Comparison of ENCODE assay signal across 23 cellular contexts in the genomic region with DNA sequence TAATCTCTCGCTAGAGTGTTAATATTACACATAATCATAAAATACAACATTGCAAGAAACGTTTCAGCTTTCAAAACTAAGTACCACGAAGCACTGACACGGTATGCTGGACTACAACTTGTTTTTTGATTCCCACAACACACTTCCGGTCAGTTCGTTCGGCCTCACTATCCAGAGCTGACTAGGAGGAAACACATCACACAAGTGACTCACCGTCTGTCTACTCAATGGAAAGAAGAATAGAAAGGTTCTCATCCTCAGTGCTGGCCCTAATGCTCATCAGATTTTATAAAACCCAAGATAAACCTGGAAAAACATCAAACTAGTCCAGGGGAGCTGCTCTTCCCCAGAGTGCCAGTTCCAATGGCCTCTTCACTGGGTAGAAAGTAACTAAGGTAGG. TPM values are rescaled to one million over a fixed set of nuclear protein-coding genes. Genes with fewer than 3 reads are reported as not detected.
DNase-seq lines count a peak whose midpoint lies in the region; ATAC-seq and FAIRE-seq lines count a peak whose summit lies in the region.
"Had no signal": no experiment of that assay in that cellular context is flagged by ENCODE, and none has a peak within 500 bp of the region (broad histone marks: within the 10 kb centered on the region; RNA-seq: fewer than 3 reads in every experiment).

No MANE protein-coding gene starts in this region.

- no peak for ATAC-seq in left colon
- ATAC-seq in HG02678 (IDR thresholded peaks at IDR 0.05; ENCODE audit: unreplicated experiment) = no peak

- peaks cover 4% of the 10 kb centered on the region for H3K27me3 Mint-ChIP-seq in activated naive CD4-positive, alpha-beta T cell treated with anti-CD3 and anti-CD28 coated beads for 36 hours (ENCODE audit: low read depth)
- H3K27me3 Mint-ChIP-seq: CD4-positive, alpha-beta T cell had no signal

- H3K4me1 Mint-ChIP-seq in activated naive CD4-positive, alpha-beta T cell treated with anti-CD3 and anti-CD28 coated beads for 36 hours (ENCODE audit: low read depth) = no peaks in the 10 kb centered on the region

- intact Hi-C loops in left colon (cut with DNase I, micrococcal nuclease) = loop anchor here in 1 of 2 donors (5.0 kb wide), 1 partner anchor 106 kb away; no protein-coding TSS in a partner anchor
- intact Hi-C loops in activated naive CD4-positive, alpha-beta T cell treated with anti-CD3 and anti-CD28 coated beads for 36 hours (cut with micrococcal nuclease) = no loop called here

- H3K27ac Mint-ChIP-seq in activated naive CD4-positive, alpha-beta T cell treated with anti-CD3 and anti-CD28 coated beads for 36 hours = no peak overlapping the region
- H3K27ac Mint-ChIP-seq: CD4-positive, alpha-beta T cell had no signal

- DNase-seq in AG08395 (ENCODE audit: low spot score) = peak; percentile 5
- peak; percentile 4 for DNase-seq in HTR-8/SVneo (ENCODE audit: insufficient read length, low spot score)
- DNase-seq in astrocyte of the hippocampus (ENCODE audit: low read depth, low spot score) = peak; percentile 21
- DNase-seq in iris pigment epithelial cell (ENCODE audit: low read depth) = peak; percentile 43
- DNase-seq in retina = no peak
- no peak for DNase-seq in left colon
- no peak for DNase-seq in activated naive CD4-positive, alpha-beta T cell treated with anti-CD3 and anti-CD28 coated beads for 36 hours
- DNase-seq: activated CD4-positive, alpha-beta T cell treated with anti-CD3 and anti-CD28 coated beads for 4 hours; activated CD8-positive, alpha-beta memory T cell treated with anti-CD3 and anti-CD28 coated beads, Interleukin-2, amount 50 U/mL, for 48 hours; activated gamma-delta T cell; anterior cingulate cortex; CD4-positive, alpha-beta T cell; DMS79; glutamatergic neuron; NCI-H1417; NCI-H774; nucleus accumbens; stimulated activated CD4-positive, alpha-beta T cell treated with anti-CD3 and anti-CD28 coated beads, Interleukin-4, amount 100 ng/mL, for 1 hour; upper lobe of right lung had no signal

- H3K9me3 Mint-ChIP-seq in activated naive CD4-positive, alpha-beta T cell treated with anti-CD3 and anti-CD28 coated beads for 36 hours = no peaks in the 10 kb centered on the region
- H3K9me3 Mint-ChIP-seq: CD4-positive, alpha-beta T cell had no signal

- no peaks in the 10 kb centered on the region for H3K36me3 Mint-ChIP-seq in activated naive CD4-positive, alpha-beta T cell treated with anti-CD3 and anti-CD28 coated beads for 36 hours (ENCODE audit: low read depth)

- CTCF ChIA-PET in activated naive CD4-positive, alpha-beta T cell treated with anti-CD3 and anti-CD28 coated beads for 36 hours (lab: Charles Lee) = interaction anchor here (0.7 kb wide), 1 partner anchor 1033 kb away, joined by 3 read pairs; no protein-coding TSS in a partner anchor

- no peak for FAIRE-seq in HTR-8/SVneo (lab: Jason Lieb, UNC)
- FAIRE-seq: colon, GM18507, TTC549 had no signal

- no peak overlapping the region for H3K4me3 Mint-ChIP-seq in activated naive CD4-positive, alpha-beta T cell treated with anti-CD3 and anti-CD28 coated beads for 36 hours
- H3K4me3 Mint-ChIP-seq: CD4-positive, alpha-beta T cell had no signal

RNA-seq across cellular contexts. Expression of gene ZNF385B, which starts 42.9 kb away (rescaled TPM):
- 1 to 10 TPM in 1 of 2 donors, under 1 TPM in 1; 0.61 to 1.2 TPM for total RNA-seq in left colon
- not detected for total RNA-seq in activated naive CD4-positive, alpha-beta T cell treated with anti-CD3 and anti-CD28 coated beads for 36 hours
- total RNA-seq: CD4-positive, alpha-beta T cell had no signal

Comparison
In these comparisons a context has a peak if more than half of its experiments do, and no peak if none do; other contexts are left out.
1. DNase-seq: peak in AG08395 (single experiment), HTR-8/SVneo (single experiment), astrocyte of the hippocampus (single experiment) and iris pigment epithelial cell (single experiment); none in retina (single experiment), left colon (0 of 2) and activated naive CD4-positive, alpha-beta T cell treated with anti-CD3 and anti-CD28 coated beads for 36 hours (single experiment).